Comparison of ENCODE assay signal across 9 cellular contexts in the genomic region with DNA sequence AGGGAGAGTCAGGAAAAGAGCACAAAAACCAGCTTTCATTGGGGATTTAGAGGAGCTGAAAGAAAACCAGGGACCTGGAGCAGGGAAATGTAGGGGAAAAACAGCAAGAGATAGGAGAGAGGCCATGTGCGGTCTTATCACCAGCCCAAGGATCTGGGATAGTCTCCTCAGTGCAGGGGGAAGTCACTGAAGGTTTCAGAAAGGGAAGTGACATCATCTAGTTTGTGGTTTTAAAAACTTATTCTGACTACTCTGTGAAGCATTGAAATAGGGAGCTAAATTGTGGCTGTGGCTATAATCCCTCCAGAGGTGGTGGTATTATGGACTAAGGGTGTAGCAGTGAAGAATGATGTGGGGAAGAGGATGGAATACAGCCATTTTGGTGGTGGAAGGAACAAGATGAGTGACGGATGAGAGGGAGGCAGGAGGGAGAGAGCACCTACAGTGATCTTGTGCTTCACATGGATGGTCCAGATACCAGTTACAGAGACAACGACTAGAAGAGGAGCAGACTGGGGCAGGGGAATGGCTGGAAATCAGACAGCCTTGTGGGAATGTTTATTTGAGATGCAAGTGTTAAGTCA.
A peak's percentile ranks its signal among the peaks of the same experiment; 100 is the strongest.
DNase-seq lines count a peak whose midpoint lies in the region; ATAC-seq, FAIRE-seq and TF ChIP-seq lines count a peak whose summit lies in the region.
"Had no signal": no experiment of that assay in that cellular context is flagged by ENCODE, and none has a peak within 500 bp of the region (broad histone marks: within the 10 kb centered on the region; RNA-seq: fewer than 3 reads in every experiment).

No MANE protein-coding gene starts in this region.

- H3K27ac Mint-ChIP-seq in activated T-helper 1 cell treated with anti-CD3 and anti-CD28 coated beads, Interleukin-12 subunit alpha, Interleukin-12 subunit beta, Interleukin-2, Interleukin-4 antibody, amounts not matched to agents 30 ng/mL and 10 ng/mL and 1 ng/mL, durations not matched to agents 14 hours and 24 hours and 36 hours = peak overlapping the region; percentile 42
- peak overlapping the region; percentile 26 to 46 for H3K27ac Mint-ChIP-seq in natural killer cell treated with Interleukin-12 subunit alpha and Interleukin-12 subunit beta and Interleukin-15 and Interleukin-18, amount 100 ng/mL, for 72 hours
- no peak overlapping the region for H3K27ac Mint-ChIP-seq in glutamatergic neuron (ENCODE audit: unreplicated experiment)

- peak; percentile 65 to 80 for ATAC-seq in natural killer cell treated with Interleukin-12 subunit alpha and Interleukin-12 subunit beta and Interleukin-15 and Interleukin-18, amount 100 ng/mL, for 72 hours

- peak; percentile 72 for FAIRE-seq in GM12891 (lab: Jason Lieb, UNC)

- intact Hi-C loops in activated T-helper 1 cell treated with anti-CD3 and anti-CD28 coated beads, Interleukin-12 subunit alpha, Interleukin-12 subunit beta, Interleukin-2, Interleukin-4 antibody, amounts not matched to agents 30 ng/mL and 10 ng/mL and 1 ng/mL, durations not matched to agents 14 hours and 24 hours and 36 hours (cut with micrococcal nuclease) = loop anchor here (5.0 to 10.0 kb wide), 2 partner anchors 71 to 189 kb away; partner anchors contain the start of genes HMG20A and PEAK1

- DNase-seq in GM12891 (ENCODE audit: insufficient read length, low spot score) = no peak
- DNase-seq in KG1 (lab: John Stamatoyannopoulos, UW) = peak; percentile 21
- no peak for DNase-seq in activated T-helper 1 cell treated with anti-CD3 and anti-CD28 coated beads, Interleukin-12 subunit alpha, Interleukin-12 subunit beta, Interleukin-2, Interleukin-4 antibody, amounts not matched to agents 30 ng/mL and 10 ng/mL and 1 ng/mL, durations not matched to agents 14 hours and 24 hours and 36 hours (ENCODE audit: low spot score)
- no peak for DNase-seq in natural killer cell treated with Interleukin-12 subunit alpha and Interleukin-12 subunit beta and Interleukin-15 and Interleukin-18, amount 100 ng/mL, for 72 hours (ENCODE audit: low spot score)
- no peak for DNase-seq in mesenteric fat pad (ENCODE audit: low spot score)
- no peak for DNase-seq in SHP77 (lab: John Stamatoyannopoulos, UW)
- no peak for DNase-seq in NCI-H1092 treated with DMSO at 0.1 percent for 48 hours (lab: John Stamatoyannopoulos, UW)
- no peak for DNase-seq in glutamatergic neuron
- DNase-seq: NCI-H748 treated with DMSO at 0.1 percent for 48 hours had no signal

- H3K4me3 Mint-ChIP-seq in activated T-helper 1 cell treated with anti-CD3 and anti-CD28 coated beads, Interleukin-12 subunit alpha, Interleukin-12 subunit beta, Interleukin-2, Interleukin-4 antibody, amounts not matched to agents 30 ng/mL and 10 ng/mL and 1 ng/mL, durations not matched to agents 14 hours and 24 hours and 36 hours = peak overlapping the region; percentile 2
- H3K4me3 Mint-ChIP-seq in natural killer cell treated with Interleukin-12 subunit alpha and Interleukin-12 subunit beta and Interleukin-15 and Interleukin-18, amount 100 ng/mL, for 72 hours = peak overlapping the region; percentile 36
- no peak overlapping the region for H3K4me3 Mint-ChIP-seq in glutamatergic neuron (ENCODE audit: unreplicated experiment)

- no peak for TF ChIP-seq POLR2A in GM12891 (IDR thresholded peaks at IDR 0.05; ENCODE audit: low read depth, low read length)

- no peaks in the 10 kb centered on the region for H3K9me3 Mint-ChIP-seq in activated T-helper 1 cell treated with anti-CD3 and anti-CD28 coated beads, Interleukin-12 subunit alpha, Interleukin-12 subunit beta, Interleukin-2, Interleukin-4 antibody, amounts not matched to agents 30 ng/mL and 10 ng/mL and 1 ng/mL, durations not matched to agents 14 hours and 24 hours and 36 hours
- H3K9me3 Mint-ChIP-seq in natural killer cell treated with Interleukin-12 subunit alpha and Interleukin-12 subunit beta and Interleukin-15 and Interleukin-18, amount 100 ng/mL, for 72 hours = no peaks in the 10 kb centered on the region
- peaks cover 2% of the 10 kb centered on the region for H3K9me3 Mint-ChIP-seq in glutamatergic neuron (ENCODE audit: unreplicated experiment)

- TF ChIP-seq CTCF in glutamatergic neuron (IDR thresholded peaks at IDR 0.05; ENCODE audit: partially characterized antibody, unreplicated experiment) = no peak

- H3K27me3 Mint-ChIP-seq in activated T-helper 1 cell treated with anti-CD3 and anti-CD28 coated beads, Interleukin-12 subunit alpha, Interleukin-12 subunit beta, Interleukin-2, Interleukin-4 antibody, amounts not matched to agents 30 ng/mL and 10 ng/mL and 1 ng/mL, durations not matched to agents 14 hours and 24 hours and 36 hours (ENCODE audit: insufficient read depth) = no peaks in the 10 kb centered on the region
- H3K27me3 Mint-ChIP-seq in natural killer cell treated with Interleukin-12 subunit alpha and Interleukin-12 subunit beta and Interleukin-15 and Interleukin-18, amount 100 ng/mL, for 72 hours = no peaks in the 10 kb centered on the region
- H3K27me3 Mint-ChIP-seq in glutamatergic neuron (ENCODE audit: unreplicated experiment) = no peaks in the 10 kb centered on the region

- H3K4me1 Mint-ChIP-seq in activated T-helper 1 cell treated with anti-CD3 and anti-CD28 coated beads, Interleukin-12 subunit alpha, Interleukin-12 subunit beta, Interleukin-2, Interleukin-4 antibody, amounts not matched to agents 30 ng/mL and 10 ng/mL and 1 ng/mL, durations not matched to agents 14 hours and 24 hours and 36 hours (ENCODE audit: low read depth) = peaks cover 20% of the 10 kb centered on the region
- H3K4me1 Mint-ChIP-seq in natural killer cell treated with Interleukin-12 subunit alpha and Interleukin-12 subunit beta and Interleukin-15 and Interleukin-18, amount 100 ng/mL, for 72 hours (ENCODE audit: low read depth in 2 of 2) = peaks cover 14 to 23% of the 10 kb centered on the region in 2 donors
- H3K4me1 Mint-ChIP-seq in glutamatergic neuron (ENCODE audit: low read depth, unreplicated experiment) = peaks cover 25% of the 10 kb centered on the region

- peaks cover 7% of the 10 kb centered on the region for H3K36me3 Mint-ChIP-seq in activated T-helper 1 cell treated with anti-CD3 and anti-CD28 coated beads, Interleukin-12 subunit alpha, Interleukin-12 subunit beta, Interleukin-2, Interleukin-4 antibody, amounts not matched to agents 30 ng/mL and 10 ng/mL and 1 ng/mL, durations not matched to agents 14 hours and 24 hours and 36 hours (ENCODE audit: low read depth)
- no peaks in the 10 kb centered on the region for H3K36me3 Mint-ChIP-seq in natural killer cell treated with Interleukin-12 subunit alpha and Interleukin-12 subunit beta and Interleukin-15 and Interleukin-18, amount 100 ng/mL, for 72 hours
- no peaks in the 10 kb centered on the region for H3K36me3 Mint-ChIP-seq in glutamatergic neuron (ENCODE audit: unreplicated experiment)

TF ChIP-seq in GM12891, 5 proteins besides CTCF, POLR2A, EP300 and RAD21:
- peak; percentile 88 for TF ChIP-seq SPI1 (IDR thresholded peaks at IDR 0.05; ENCODE audit: low read depth, low read length)
- no peak for TF ChIP-seq POU2F2 (IDR thresholded peaks at IDR 0.05; ENCODE audit: low read depth, low read length)
- TF ChIP-seq POLR2AphosphoS5 (IDR thresholded peaks at IDR 0.05; ENCODE audit: low read depth, low read length) = no peak
